In genomic region chr11:111358038-111359001, GRCh38 we compare ENCODE assay signal across 32 cellular contexts. TPM values are rescaled to one million over a fixed set of nuclear protein-coding genes. Genes with fewer than 3 reads are reported as not detected.
DNase-seq lines count a peak whose midpoint lies in the region; ATAC-seq, FAIRE-seq and TF ChIP-seq lines count a peak whose summit lies in the region.
"Had no signal": no experiment of that assay in that cellular context is flagged by ENCODE, and none has a peak within 500 bp of the region (broad histone marks: within the 10 kb centered on the region; RNA-seq: fewer than 3 reads in every experiment).

No MANE protein-coding gene starts in this region.

- BruUV-seq in HepG2 (replicated peaks; lab: Mats Ljungman, UMichigan) (no TSS peak), Panc1 (replicated peaks; lab: Mats Ljungman, UMichigan) (no TSS peak)

- POLR2A ChIA-PET in HepG2 (lab: Yijun Ruan, JAX): interaction anchor here (1.3 to 12.2 kb wide), 3 partner anchors 7 to 59 kb away, joined by 3 to 197 read pairs (median 21); partner anchors contain the start of gene POU2AF3
- POLR2A ChIA-PET in Panc1 (lab: Charles Lee): no interaction called here

- intact Hi-C loops in HepG2 (cut with micrococcal nuclease; ENCODE audit: unreplicated experiment) (no loop called here), right lobe of liver (cut with DNase I) (no loop called here), Panc1 (cut with micrococcal nuclease; ENCODE audit: unreplicated experiment) (no loop called here)

- 83% methylated on average over 22 of the region's 22 CpGs for WGBS in HepG2 (ENCODE audit: low lambda C conversion rate)
- WGBS in right lobe of liver (ENCODE audit: insufficient coverage, low coverage, low lambda C conversion rate, missing lambda C conversion rate): 81% methylated on average over 18 of the region's 22 CpGs
- WGBS in lung, 2 donors: 81 to 84% methylated on average over 21 of the region's 22 CpGs

- TF ChIP-seq CTCF in HepG2 (CRISPR knock-in tag; IDR thresholded peaks at IDR 0.05) (no peak), right lobe of liver (IDR thresholded peaks at IDR 0.05) (no peak), Panc1 (IDR thresholded peaks at IDR 0.05) (no peak), lung (IDR thresholded peaks at IDR 0.05; ENCODE audit: control extremely low read depth, extremely low read depth) (no peak)

- TF ChIP-seq POLR2A in HepG2 (IDR thresholded peaks at IDR 0.05; ENCODE audit: insufficient read depth in 1 of 2, low read depth in 2 of 2, low read length in 2 of 2): no peak
- TF ChIP-seq POLR2A in right lobe of liver (IDR thresholded peaks at IDR 0.05): no peak

- peak overlapping the region; percentile 81 for H3K9ac ChIP-seq in HepG2 (ENCODE audit: insufficient read depth, low read depth, low read length)

- H3K4me1 ChIP-seq in HepG2 (ENCODE audit: insufficient read depth, low read length): peaks cover 100% of the 10 kb centered on the region
- peaks cover 0 to 34% (median 10%) of the 10 kb centered on the region in 4 donors for H3K4me1 ChIP-seq in right lobe of liver
- no peaks in the 10 kb centered on the region for H3K4me1 ChIP-seq in Panc1 (ENCODE audit: control insufficient read depth, insufficient read depth, low read length)
- H3K4me1 ChIP-seq in lung (ENCODE audit: control insufficient read depth in 2 of 2, insufficient read depth in 2 of 2, low read length in 2 of 2): no peaks in the 10 kb centered on the region
- H3K4me1 ChIP-seq: breast epithelium had no signal

- TF ChIP-seq RAD21 in HepG2 (CRISPR knock-in tag; IDR thresholded peaks at IDR 0.05): no peak

- no peaks in the 10 kb centered on the region for H3K36me3 ChIP-seq in HepG2 (replicated peaks in 1 of 2; ENCODE audit: control insufficient read depth in 1 of 2, insufficient read depth in 2 of 2, low read length in 2 of 2)
- no peaks in the 10 kb centered on the region for H3K36me3 ChIP-seq in right lobe of liver
- no peaks in the 10 kb centered on the region for H3K36me3 ChIP-seq in Panc1 (ENCODE audit: control insufficient read depth, insufficient read depth, low read length)
- H3K36me3 ChIP-seq in lung (ENCODE audit: control insufficient read depth in 2 of 2, insufficient read depth in 2 of 2, low read length in 2 of 2): no peaks in the 10 kb centered on the region
- H3K36me3 ChIP-seq: breast epithelium, MG63, uterus, WERI-Rb-1 had no signal

- no peak overlapping the region for H3K4me3 ChIP-seq in HepG2 (replicated peaks in 1 of 3; ENCODE audit: insufficient read depth in 1 of 3, low read depth in 2 of 3, low read length in 3 of 3)
- H3K4me3 ChIP-seq in right lobe of liver: no peak overlapping the region
- no peak overlapping the region for H3K4me3 ChIP-seq in Panc1 (ENCODE audit: low read depth in 2 of 2, low read length in 2 of 2)
- no peak overlapping the region for H3K4me3 ChIP-seq in lung
- H3K4me3 ChIP-seq: breast epithelium, GM23338, MG63, uterus had no signal

- ATAC-seq in HepG2 (no peak), right lobe of liver (no peak), Panc1 (0 out of 2 replicates have a peak, but pooled peaks have one; percentile 23), lung (ENCODE audit: insufficient read depth, low FRiP score) (no peak), GM21515 (IDR thresholded peaks at IDR 0.05; ENCODE audit: unreplicated experiment) (no peak)

- H2AFZ ChIP-seq in HepG2 (ENCODE audit: low read length): no peak overlapping the region
- H2AFZ ChIP-seq: GM23338 had no signal

- DNase-seq in HepG2 (ENCODE audit: low spot score) (no peak), right lobe of liver (no peak), Panc1 (ENCODE audit: low read depth, low spot score) (no peak), lung (ENCODE audit: low spot score) (peak; percentile 27), urothelium cell line (ENCODE audit: low spot score) (no peak), NCI-H146 (lab: John Stamatoyannopoulos, UW) (no peak), GM19239 (ENCODE audit: insufficient read length, low spot score) (no peak)
- DNase-seq: activated CD4-positive, alpha-beta T cell treated with anti-CD3 and anti-CD28 coated beads, Interleukin-2, amount 50 U/mL, for 1 hour; activated gamma-delta T cell; activated naive CD8-positive, alpha-beta T cell treated with anti-CD3 and anti-CD28 coated beads for 36 hours; activated T-cell treated with anti-CD3 and anti-CD28 coated beads, Interleukin-2, amount 50 U/mL, for 4 hours; anterior cingulate cortex; effector CD4-positive, alpha-beta T cell; immature natural killer cell; KG1; MG63; NCI-H1105; NCI-H1930; NCI-H524 treated with DMSO at 0.1 percent for 48 hours; NK-92 treated with Interleukin-12 subunit alpha and Interleukin-12 subunit beta, amount 100 ng/mL, for 24 hours; SIG-M5; stimulated activated CD4-positive, alpha-beta T cell treated with anti-CD3 and anti-CD28 coated beads, Interleukin-1b, Interleukin-23, amount 100 ng/mL, for 48 hours; T1000; uterus; WERI-Rb-1 had no signal

- no peaks in the 10 kb centered on the region for H3K9me3 ChIP-seq in HepG2 (ENCODE audit: low read length)
- H3K9me3 ChIP-seq in right lobe of liver: no peaks in the 10 kb centered on the region
- H3K9me3 ChIP-seq in Panc1 (ENCODE audit: control insufficient read depth, insufficient read depth, low read depth, low read length): no peaks in the 10 kb centered on the region
- no peaks in the 10 kb centered on the region for H3K9me3 ChIP-seq in lung (ENCODE audit: control insufficient read depth in 2 of 2, insufficient read depth in 1 of 2, low read length in 1 of 2)
- H3K9me3 ChIP-seq: breast epithelium, MG63, uterus had no signal

- TF ChIP-seq EP300 in HepG2 (IDR thresholded peaks at IDR 0.05; ENCODE audit: low read depth in 2 of 2, low read length in 2 of 2) (no peak), HepG2 (CRISPR knock-in tag; IDR thresholded peaks at IDR 0.05; ENCODE audit: borderline replicate concordance) (no peak)

- peak overlapping the region; percentile 98 for H3K27ac ChIP-seq in HepG2 (ENCODE audit: extremely low read length, insufficient read depth, low read length)
- no peak overlapping the region for H3K27ac ChIP-seq in right lobe of liver
- H3K27ac ChIP-seq in Panc1 (ENCODE audit: low read length): no peak overlapping the region
- H3K27ac ChIP-seq in lung (ENCODE audit: low read depth in 1 of 2, low read length in 1 of 2): no peak overlapping the region
- H3K27ac ChIP-seq: breast epithelium, uterus, WERI-Rb-1 had no signal

- FAIRE-seq in HepG2 (lab: Jason Lieb, UNC) (no peak), urothelium cell line (lab: Jason Lieb, UNC) (peak; percentile 98), GM19239 (lab: Jason Lieb, UNC) (no peak)
- FAIRE-seq: A204.1 had no signal

- in situ Hi-C loops in HepG2 (cut with HindIII; ENCODE audit: extremely low pct_ligation_motif_present, low pct_unique_long_range_greater_than_20kb): loop anchor here (5.0 kb wide), 1 partner anchor 61 kb away; the partner anchor contains the start of gene POU2AF3
- in situ Hi-C loops in Panc1 (cut with HindIII; ENCODE audit: low pct_unique_long_range_greater_than_20kb, low sequenced_read_pairs): no loop called here

- peak overlapping the region; percentile 68; the same call in 1 of the 2 replicates for H3K4me2 ChIP-seq in HepG2 (ENCODE audit: low read depth, low read length)
- H3K4me2 ChIP-seq: GM23338 had no signal

- H4K20me1 ChIP-seq in HepG2 (ENCODE audit: insufficient read depth, low read length): no peaks in the 10 kb centered on the region

- H3K27me3 ChIP-seq in HepG2 (ENCODE audit: control insufficient read depth in 1 of 2, insufficient read depth in 2 of 2, low read length in 2 of 2) (no peaks in the 10 kb centered on the region), right lobe of liver (no peaks in the 10 kb centered on the region), Panc1 (ENCODE audit: control insufficient read depth, insufficient read depth, low read length) (no peaks in the 10 kb centered on the region), lung (ENCODE audit: control insufficient read depth, insufficient read depth) (no peaks in the 10 kb centered on the region)
- H3K27me3 ChIP-seq: breast epithelium, MG63, uterus had no signal

- no peaks in the 10 kb centered on the region for H3K79me2 ChIP-seq in HepG2 (ENCODE audit: insufficient read depth, low read length)

- CTCF ChIA-PET in HepG2 (lab: Yijun Ruan, JAX; ENCODE audit: low intra/inter-chr PET ratio, low total read pairs) (interaction anchor here (1.3 to 2.4 kb wide), 3 partner anchors 60 to 75 kb away, joined by 4 to 23 read pairs (median 5); partner anchors contain the start of gene POU2AF3), Panc1 (lab: Charles Lee) (interaction anchor here (1.7 kb wide), 1 partner anchor 88 kb away, joined by 4 read pairs; no protein-coding TSS in a partner anchor)

RNA-seq across cellular contexts. Expression of gene POU2AF1, which starts 20.8 kb away (rescaled TPM):
- total RNA-seq in HepG2 (2016; rRNA removed; fragmentation: Illumina TruSeq; extraction: Trizol) (1.8 and 1.9 TPM in 2 replicates), right lobe of liver (1 to 10 TPM in 2 of 6 experiments, under 1 TPM in 4; 0.06 to 2.4 (median 0.63) TPM), Panc1 (2021; ENCODE audit: unreplicated experiment) (0.18 TPM), lung (1 to 10 TPM; 5.8 to 6.9 TPM)
- 0.40 and 0.53 TPM in 2 replicates for total RNA-seq in HepG2 (2016; cell fraction: cytosol; rRNA removed; fragmentation: Illumina TruSeq; extraction: Trizol; ENCODE audit: low read depth)
- total RNA-seq in HepG2 (2016; cell fraction: insoluble cytoplasmic fraction; rRNA removed; fragmentation: Illumina TruSeq; extraction: Trizol): 1.0 and 1.1 TPM in 2 replicates
- total RNA-seq in HepG2 (2016; cell fraction: membrane; rRNA removed; fragmentation: Illumina TruSeq; extraction: Trizol): 0.65 and 2.2 TPM in 2 replicates
- total RNA-seq in HepG2 (2016; cell fraction: nucleus; rRNA removed; fragmentation: Illumina TruSeq; extraction: Trizol): 0.81 and 1.8 TPM in 2 replicates
- polyA plus RNA-seq in HepG2 (2011; rRNA removed) (3.6 and 5.3 TPM in 2 replicates), lung (1 to 10 TPM; 2.0 to 3.1 TPM)
- 3.0 and 3.2 TPM in 2 replicates for polyA plus RNA-seq in HepG2 (2011; cell fraction: cytosol; rRNA removed)
- polyA plus RNA-seq in HepG2 (2011; cell fraction: nucleus; rRNA removed): 8.2 and 10.5 TPM in 2 replicates
- 4.9 and 6.1 TPM in 2 replicates for polyA plus RNA-seq in HepG2 (2012)
- 0.52 and 0.81 TPM in 2 replicates for polyA plus RNA-seq in HepG2 (2016; cell fraction: cytosol; fragmentation: Illumina TruSeq; extraction: Trizol; ENCODE audit: low read depth)
- 2.3 and 2.6 TPM in 2 replicates for polyA plus RNA-seq in HepG2 (2016; cell fraction: insoluble cytoplasmic fraction; fragmentation: Illumina TruSeq; extraction: Trizol; ENCODE audit: low read depth)
- polyA plus RNA-seq in HepG2 (2016; cell fraction: membrane; fragmentation: Illumina TruSeq; extraction: Trizol; ENCODE audit: low read depth): 1.4 TPM in 2 replicates
- polyA plus RNA-seq in HepG2 (2016; cell fraction: nucleus; fragmentation: Illumina TruSeq; extraction: Trizol; ENCODE audit: insufficient read depth, low read depth): 3.4 and 4.0 TPM in 2 replicates
- polyA minus RNA-seq in HepG2 (2011; rRNA and poly(A)+ RNA removed; ENCODE audit: low replicate concordance): 0.28 and 3.3 TPM in 2 replicates
- 3.1 and 3.6 TPM in 2 replicates for polyA minus RNA-seq in HepG2 (2011; cell fraction: cytosol; rRNA and poly(A)+ RNA removed)
- polyA minus RNA-seq in HepG2 (2011; cell fraction: nucleus; rRNA and poly(A)+ RNA removed): 4.1 and 5.3 TPM in 2 replicates
- not detected for polyA plus RNA-seq in Panc1 (2012; ENCODE audit: insufficient read length)
- total RNA-seq: Daoy, GM23338, HT1080 had no signal
- polyA plus RNA-seq: GM23338 had no signal

RNA-seq across cellular contexts. Expression of gene POU2AF3, which starts 60.0 kb away (rescaled TPM):
- 4.9 and 7.8 TPM in 2 replicates for total RNA-seq in HepG2 (2016; rRNA removed; fragmentation: Illumina TruSeq; extraction: Trizol)
- 2.0 and 2.8 TPM in 2 replicates for total RNA-seq in HepG2 (2016; cell fraction: cytosol; rRNA removed; fragmentation: Illumina TruSeq; extraction: Trizol; ENCODE audit: low read depth)
- total RNA-seq in HepG2 (2016; cell fraction: insoluble cytoplasmic fraction; rRNA removed; fragmentation: Illumina TruSeq; extraction: Trizol): 5.5 and 7.3 TPM in 2 replicates
- total RNA-seq in HepG2 (2016; cell fraction: membrane; rRNA removed; fragmentation: Illumina TruSeq; extraction: Trizol): 3.5 and 4.6 TPM in 2 replicates
- total RNA-seq in HepG2 (2016; cell fraction: nucleus; rRNA removed; fragmentation: Illumina TruSeq; extraction: Trizol): 10.6 and 11.1 TPM in 2 replicates
- 70.7 and 71.2 TPM in 2 replicates for polyA plus RNA-seq in HepG2 (2011; rRNA removed)
- polyA plus RNA-seq in HepG2 (2011; cell fraction: cytosol; rRNA removed): 32.5 and 33.6 TPM in 2 replicates
- polyA plus RNA-seq in HepG2 (2011; cell fraction: nucleus; rRNA removed): 175 and 193 TPM in 2 replicates
- 26.6 and 28.4 TPM in 2 replicates for polyA plus RNA-seq in HepG2 (2012)
- 4.2 and 5.4 TPM in 2 replicates for polyA plus RNA-seq in HepG2 (2016; cell fraction: cytosol; fragmentation: Illumina TruSeq; extraction: Trizol; ENCODE audit: low read depth)
- 13.1 and 13.8 TPM in 2 replicates for polyA plus RNA-seq in HepG2 (2016; cell fraction: insoluble cytoplasmic fraction; fragmentation: Illumina TruSeq; extraction: Trizol; ENCODE audit: low read depth)
- polyA plus RNA-seq in HepG2 (2016; cell fraction: membrane; fragmentation: Illumina TruSeq; extraction: Trizol; ENCODE audit: low read depth): 6.0 and 7.4 TPM in 2 replicates
- 47.2 and 50.2 TPM in 2 replicates for polyA plus RNA-seq in HepG2 (2016; cell fraction: nucleus; fragmentation: Illumina TruSeq; extraction: Trizol; ENCODE audit: insufficient read depth, low read depth)
- 20.8 TPM in 1 of 2 replicates, not detected in the other for polyA minus RNA-seq in HepG2 (2011; rRNA and poly(A)+ RNA removed; ENCODE audit: low replicate concordance)
- polyA minus RNA-seq in HepG2 (2011; cell fraction: cytosol; rRNA and poly(A)+ RNA removed): 5.8 and 9.0 TPM in 2 replicates
- 18.3 and 18.5 TPM in 2 replicates for polyA minus RNA-seq in HepG2 (2011; cell fraction: nucleus; rRNA and poly(A)+ RNA removed)
- under 1 TPM; 0.39 to 0.86 (median 0.52) TPM for total RNA-seq in right lobe of liver
- total RNA-seq in Panc1 (2021; ENCODE audit: unreplicated experiment): 0.64 TPM
- polyA plus RNA-seq in Panc1 (2012; ENCODE audit: insufficient read length): 0.50 TPM
- 1 to 10 TPM; 1.5 to 4.2 TPM for total RNA-seq in lung
- 1 to 10 TPM; 2.0 to 5.4 TPM for polyA plus RNA-seq in lung
- total RNA-seq: activated naive CD8-positive, alpha-beta T cell treated with anti-CD3 and anti-CD28 coated beads for 36 hours; activated T-cell treated with anti-CD3 and anti-CD28 coated beads, Interleukin-2, amount 50 U/mL, for 4 hours; CD4-positive, alpha-beta memory T cell; Daoy; HT1080 had no signal
- polyA plus RNA-seq: CD4-positive, alpha-beta memory T cell; immature natural killer cell had no signal
